In genomic region chr2:43531251-43531650, GRCh38 we compare ENCODE assay signal across 21 cellular contexts.
"Had no signal": no experiment of that assay in that cellular context is flagged by ENCODE, and none has a peak within 500 bp of the region (broad histone marks: within the 10 kb centered on the region; RNA-seq: fewer than 3 reads in every experiment).

No MANE protein-coding gene starts in this region.

- H3K4me3 ChIP-seq: coronary artery, esophagus squamous epithelium, heart right ventricle, lung, thyroid gland had no signal

- H3K9me3 ChIP-seq: esophagus squamous epithelium, thyroid gland had no signal

- DNase-seq: activated CD4-positive, alpha-beta memory T cell treated with anti-CD3 and anti-CD28 coated beads, Interleukin-2, amount 10 ng/mL, durations not matched to agents 7 days and 5 days; activated CD4-positive, alpha-beta T cell treated with anti-CD3 and anti-CD28 coated beads for 4 hours; activated effector memory CD4-positive, alpha-beta T cell treated with anti-CD3 and anti-CD28 coated beads, Interleukin-2, amount 50 U/mL, for 16 hours; activated T-cell treated with anti-CD3 and anti-CD28 coated beads, Interleukin-2, amount 50 U/mL, for 4 hours; amniotic stem cell; brain microvascular endothelial cell; effector CD4-positive, alpha-beta T cell; esophagus squamous epithelium; foreskin melanocyte; heart right ventricle; left cardiac atrium; nephron progenitor cell; occipital lobe; stimulated activated CD4-positive, alpha-beta T cell treated with anti-CD3 and anti-CD28 coated beads, Interleukin-1b, Interleukin-23, amount 100 ng/mL, for 48 hours; T-cell; T-helper 9 cell; thyroid gland had no signal

- H3K4me1 ChIP-seq: thyroid gland had no signal

- H3K27ac ChIP-seq: brain microvascular endothelial cell, coronary artery, esophagus squamous epithelium, heart right ventricle, thyroid gland had no signal

- H3K36me3 ChIP-seq: brain microvascular endothelial cell, thyroid gland had no signal

- ATAC-seq: activated naive CD4-positive, alpha-beta T cell treated with anti-CD3 and anti-CD28 coated beads, Interleukin-2, amount 50 U/mL, for 72 hours; activated T-cell treated with anti-CD3 and anti-CD28 coated beads, Interleukin-2, amount 50 U/mL, for 4 hours; sciatic nerve; T-cell had no signal

- H3K27me3 ChIP-seq: brain microvascular endothelial cell, esophagus squamous epithelium, heart right ventricle, thyroid gland had no signal
